ENCODE assay signal across 8 cellular contexts in the genomic region with DNA sequence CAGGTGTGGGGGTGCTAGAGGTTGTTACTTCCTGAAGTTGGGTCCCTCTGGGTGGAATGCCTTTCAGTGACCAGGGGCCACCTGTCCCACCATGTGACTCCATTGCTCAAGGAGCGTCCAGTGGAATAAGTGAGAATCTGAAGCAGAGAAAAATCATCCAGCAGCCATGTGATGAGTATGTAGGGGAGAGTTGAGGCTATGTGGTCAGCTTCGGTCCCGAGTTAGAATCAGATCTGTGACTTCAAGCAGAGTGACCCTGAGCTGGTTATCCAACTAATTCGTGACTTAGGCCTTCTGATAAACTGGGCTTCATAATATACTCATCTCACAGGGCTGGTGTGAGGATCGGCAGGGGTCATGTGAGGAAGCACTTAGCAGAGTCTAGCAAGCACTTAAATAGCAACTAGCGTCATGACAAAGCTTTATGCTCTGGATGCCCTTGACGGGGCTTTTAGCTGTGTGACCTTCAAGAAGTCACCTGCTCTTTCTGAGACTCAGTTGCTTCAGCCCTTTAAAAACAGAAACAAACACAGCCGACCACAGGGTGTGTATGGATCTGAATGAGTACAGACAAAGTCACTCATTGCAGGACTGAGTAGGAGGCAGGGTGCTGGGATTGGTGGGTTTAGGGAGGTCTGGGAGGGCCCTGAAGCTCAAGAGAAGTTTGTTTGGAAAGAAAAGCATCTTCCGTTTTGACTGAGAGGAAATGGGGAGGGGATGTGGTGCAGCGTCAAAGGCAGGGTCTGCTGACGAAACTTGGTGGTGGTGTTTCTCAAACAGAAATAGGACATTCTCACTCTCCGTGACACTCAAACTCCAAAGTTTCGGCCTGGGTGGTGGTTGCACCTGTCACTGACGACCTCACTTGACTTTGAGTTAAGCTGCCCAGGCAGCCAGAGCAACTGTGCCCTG.
A peak's percentile ranks its signal among the peaks of the same experiment; 100 is the strongest.
DNase-seq lines count a peak whose midpoint lies in the region; ATAC-seq and TF ChIP-seq lines count a peak whose summit lies in the region.

No MANE protein-coding gene starts in this region.

- no peak for TF ChIP-seq CTCF in suprapubic skin (IDR thresholded peaks at IDR 0.05)

- TF ChIP-seq POLR2A in suprapubic skin (IDR thresholded peaks at IDR 0.05) = no peak

- H3K36me3 ChIP-seq in suprapubic skin (no peaks in the 10 kb centered on the region), aorta (ENCODE audit: control insufficient read depth in 1 of 2, insufficient read depth in 2 of 2, low read length in 1 of 2) (no peaks in the 10 kb centered on the region)

- TF ChIP-seq EP300 in suprapubic skin (IDR thresholded peaks at IDR 0.05) = no peak

- H3K27me3 ChIP-seq in suprapubic skin (no peaks in the 10 kb centered on the region), aorta (ENCODE audit: control insufficient read depth in 1 of 2, insufficient read depth in 2 of 2, low read length in 1 of 2) (no peaks in the 10 kb centered on the region)

- DNase-seq in T follicular helper cell (ENCODE audit: low read depth) = peak; percentile 56
- peak; percentile 32 for DNase-seq in activated naive CD8-positive, alpha-beta T cell treated with anti-CD3 and anti-CD28 coated beads, Interleukin-2, amount 50 U/mL, for 16 hours (ENCODE audit: low read depth, low spot score)
- peak; percentile 6 to 26 for DNase-seq in stimulated activated CD8-positive, alpha-beta memory T cell treated with anti-CD3 and anti-CD28 coated beads, Interleukin-15, amount 100 ng/mL, for 4 hours (ENCODE audit: low read depth in 2 of 2)
- no peak for DNase-seq in suprapubic skin (ENCODE audit: low spot score in 2 of 2)
- DNase-seq in aorta = no peak
- no peak for DNase-seq in A172 (ENCODE audit: low spot score)

- WGBS in suprapubic skin = 79% methylated on average over 14 of the region's 14 CpGs
- WGBS in aorta, 2 donors = 77 to 84% methylated on average over 14 of the region's 14 CpGs

- H3K27ac ChIP-seq in suprapubic skin (no peak overlapping the region), aorta (ENCODE audit: low read depth in 1 of 2, low read length in 2 of 2) (no peak overlapping the region)

- H3K4me3 ChIP-seq in suprapubic skin = no peak overlapping the region
- H3K4me3 ChIP-seq in aorta (ENCODE audit: low read length in 2 of 2) = no peak overlapping the region

- H3K9me3 ChIP-seq in suprapubic skin (no peaks in the 10 kb centered on the region), aorta (ENCODE audit: control insufficient read depth, low read length) (no peaks in the 10 kb centered on the region)

- H3K4me1 ChIP-seq in suprapubic skin = no peaks in the 10 kb centered on the region
- no peaks in the 10 kb centered on the region for H3K4me1 ChIP-seq in aorta (ENCODE audit: control insufficient read depth in 1 of 2, insufficient read depth in 2 of 2, low read length in 2 of 2)

- ATAC-seq in GM18520 (IDR thresholded peaks at IDR 0.05; ENCODE audit: unreplicated experiment) (peak; percentile 59), HG02943 (IDR thresholded peaks at IDR 0.05; ENCODE audit: low read depth, unreplicated experiment) (peak; percentile 77), aorta (ENCODE audit: low FRiP score) (no peak)

- intact Hi-C loops in aorta (cut with DNase I) = loop anchor here in 1 of 2 donors (10.0 kb wide), 1 partner anchor 467 kb away; no protein-coding TSS in a partner anchor

Comparison
In these comparisons a context has a peak if more than half of its experiments do, and no peak if none do; other contexts are left out.
1. DNase-seq: peak in T follicular helper cell (single experiment), activated naive CD8-positive, alpha-beta T cell treated with anti-CD3 and anti-CD28 coated beads, Interleukin-2, amount 50 U/mL, for 16 hours (single experiment) and stimulated activated CD8-positive, alpha-beta memory T cell treated with anti-CD3 and anti-CD28 coated beads, Interleukin-15, amount 100 ng/mL, for 4 hours (2 of 2); none in suprapubic skin (0 of 2), aorta (0 of 2) and A172 (single experiment).